9 cellular contexts compared by ENCODE assay signal in genomic region chr3:170054204-170054603, GRCh38. TPM values are rescaled to one million over a fixed set of nuclear protein-coding genes. Genes with fewer than 3 reads are reported as not detected.
DNase-seq lines count a peak whose midpoint lies in the region; ATAC-seq and TF ChIP-seq lines count a peak whose summit lies in the region.
"Had no signal": no experiment of that assay in that cellular context is flagged by ENCODE, and none has a peak within 500 bp of the region (broad histone marks: within the 10 kb centered on the region; RNA-seq: fewer than 3 reads in every experiment).

No MANE protein-coding gene starts in this region.

- H3K9me3 ChIP-seq in psoas muscle = no peaks in the 10 kb centered on the region

- H3K27ac Mint-ChIP-seq in naive thymus-derived CD8-positive, alpha-beta T cell = no peak overlapping the region

- H3K27me3 ChIP-seq in KMS-11 (ENCODE audit: insufficient read depth, low read depth) = no peaks in the 10 kb centered on the region
- H3K27me3 ChIP-seq in psoas muscle (ENCODE audit: insufficient read depth in 3 of 3, low read length in 2 of 3) = no peaks in the 10 kb centered on the region

- POLR2A ChIA-PET in naive thymus-derived CD8-positive, alpha-beta T cell (lab: Charles Lee) = no interaction called here

- no peak overlapping the region for H3K9ac ChIP-seq in KMS-11

- intact Hi-C loops in psoas muscle (cut with DNase I) = no loop called here

- DNase-seq in ELR (ENCODE audit: low read depth) (peak; percentile 45), amniotic epithelial cell (ENCODE audit: low read depth) (peak; percentile 9), psoas muscle (no peak)
- peak in 2 of 10 donors; percentile 22 to 25 for DNase-seq in naive thymus-derived CD8-positive, alpha-beta T cell
- DNase-seq in activated T-cell treated with anti-CD3 and anti-CD28 coated beads, Interleukin-2, amount 50 U/mL, for 1 hour = no peak

- H3K79me2 ChIP-seq in KMS-11 (ENCODE audit: insufficient read depth, low read depth) = no peaks in the 10 kb centered on the region

- peak; percentile 49 for ATAC-seq in naive thymus-derived CD8-positive, alpha-beta T cell
- ATAC-seq in psoas muscle (no peak), GM21447 (IDR thresholded peaks at IDR 0.05; ENCODE audit: unreplicated experiment) (no peak)
- ATAC-seq: Right ventricle myocardium inferior had no signal

- H3K4me3 ChIP-seq in KMS-11 (IDR thresholded peaks at IDR 0.05; ENCODE audit: insufficient read depth, low read depth, low read length) = no peak overlapping the region
- no peak overlapping the region for H3K4me3 ChIP-seq in psoas muscle
- H3K4me3 ChIP-seq: skin epidermis had no signal

- peaks cover 0 to 1% (median 0%) of the 10 kb centered on the region in 3 donors for H3K36me3 Mint-ChIP-seq in naive thymus-derived CD8-positive, alpha-beta T cell

- no peaks in the 10 kb centered on the region for H3K9me3 Mint-ChIP-seq in naive thymus-derived CD8-positive, alpha-beta T cell

- 90 to 100% (median 98%) methylated on average over 1 of the region's 1 CpG for WGBS in psoas muscle, 3 donors

- peaks cover 50% of the 10 kb centered on the region for H3K4me1 ChIP-seq in KMS-11 (ENCODE audit: low read depth, poor library complexity, severe bottlenecking)
- H3K4me1 ChIP-seq in psoas muscle = no peaks in the 10 kb centered on the region

- H3K36me3 ChIP-seq in KMS-11 (ENCODE audit: insufficient read depth) (no peaks in the 10 kb centered on the region), psoas muscle (ENCODE audit: insufficient read depth in 1 of 2, low read depth in 1 of 2) (no peaks in the 10 kb centered on the region)

- peak overlapping the region; percentile 5; the same call in 1 of the 2 replicates for H3K4me2 ChIP-seq in KMS-11

- H3K27me3 Mint-ChIP-seq in naive thymus-derived CD8-positive, alpha-beta T cell = no peaks in the 10 kb centered on the region

- H3K27ac ChIP-seq in KMS-11 (no peak overlapping the region), psoas muscle (no peak overlapping the region)
- H3K27ac ChIP-seq: skin epidermis had no signal

- no peaks in the 10 kb centered on the region for H4K20me1 ChIP-seq in KMS-11 (ENCODE audit: insufficient read depth)

- TF ChIP-seq CTCF in KMS-11 (conservative IDR thresholded peaks at IDR 0.05; ENCODE audit: low read depth, low read length) (peak; percentile 26; the same call in 1 of the 2 replicates), psoas muscle (IDR thresholded peaks at IDR 0.05) (no peak)

- no peak overlapping the region for H2AFZ ChIP-seq in KMS-11 (ENCODE audit: low read depth)

- H3K4me1 Mint-ChIP-seq in naive thymus-derived CD8-positive, alpha-beta T cell = peaks cover 7 to 21% (median 17%) of the 10 kb centered on the region in 4 donors

- no peak overlapping the region for H3K4me3 Mint-ChIP-seq in naive thymus-derived CD8-positive, alpha-beta T cell

RNA-seq across cellular contexts. Expression of gene GPR160, which starts 16.4 kb away (rescaled TPM):
- 10 to 100 TPM; 17.1 to 19.5 TPM for total RNA-seq in naive thymus-derived CD8-positive, alpha-beta T cell
- polyA plus RNA-seq in naive thymus-derived CD8-positive, alpha-beta T cell = 10 to 100 TPM; 12.5 to 18.3 (median 16.9) TPM
- 1 to 10 TPM in 1 of 4 donors, under 1 TPM in 3; 0.42 to 1.1 (median 0.87) TPM for total RNA-seq in psoas muscle
- polyA plus RNA-seq in psoas muscle = 1 to 10 TPM in 1 of 3 donors, under 1 TPM in 2; 0.52 to 1.2 (median 0.64) TPM

Comparison
In these comparisons a context has a peak if more than half of its experiments do, and no peak if none do; other contexts are left out.
1. DNase-seq: peak in ELR (single experiment) and amniotic epithelial cell (single experiment); none in activated T-cell treated with anti-CD3 and anti-CD28 coated beads, Interleukin-2, amount 50 U/mL, for 1 hour (single experiment) and psoas muscle (0 of 2).
2. ATAC-seq: peak in naive thymus-derived CD8-positive, alpha-beta T cell (2 of 2); none in psoas muscle (0 of 4) and GM21447 (single experiment).
3. RNA of gene GPR160, which starts 16.4 kb away (total RNA-seq): 17.1 to 19.5 TPM in naive thymus-derived CD8-positive, alpha-beta T cell; 0.42 to 1.1 TPM in psoas muscle; every median in the first group is over 4 times any median in the second.